In the genomic region with DNA sequence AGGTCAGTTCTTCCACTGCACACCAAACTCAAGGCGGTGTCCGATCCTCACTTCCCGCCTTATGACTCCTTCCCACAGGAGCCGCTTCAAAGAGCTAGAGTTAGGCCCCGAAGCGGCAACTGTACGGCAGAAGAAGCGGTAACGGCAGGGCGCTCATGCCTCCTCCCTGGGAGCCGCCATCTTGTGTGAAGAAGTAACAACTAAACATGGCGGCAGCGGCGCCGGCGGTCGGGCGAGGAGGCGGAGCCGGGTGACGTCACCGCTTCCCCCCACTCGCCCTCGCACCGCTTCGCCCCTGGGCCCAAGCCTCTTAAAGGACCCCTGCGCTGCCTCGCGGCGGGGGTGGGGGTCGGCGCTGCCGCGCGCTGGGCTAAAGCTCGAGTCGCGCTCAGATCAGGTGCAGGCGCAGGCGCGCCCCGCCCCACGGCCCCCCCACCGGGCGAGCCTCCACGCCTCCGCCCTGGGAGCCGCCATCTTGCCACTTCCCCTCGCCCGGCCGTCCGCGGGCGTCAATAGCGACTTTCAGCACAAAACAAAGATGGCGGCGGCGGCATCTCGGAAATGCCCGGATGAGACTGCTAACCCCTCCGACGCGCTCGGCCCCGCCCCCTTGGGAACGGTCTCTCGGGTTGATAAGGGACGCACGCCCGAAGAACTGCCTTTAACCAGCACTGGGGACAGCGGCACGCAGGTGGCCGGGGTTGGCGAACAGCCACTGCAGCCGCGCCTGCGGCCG, we compare ENCODE assay signal across 1 cellular context.
TF ChIP-seq lines count a peak whose summit lies in the region.

A gene (minus strand): TSS at position 187 of the 736 bp plus-strand sequence. CDS start 978 bp downstream, outside the sequence.

TF ChIP-seq in GM12878, 131 proteins besides CTCF, POLR2A, EP300 and RAD21 (continued from another document and continues in another):
- TF ChIP-seq, protein P1, sequence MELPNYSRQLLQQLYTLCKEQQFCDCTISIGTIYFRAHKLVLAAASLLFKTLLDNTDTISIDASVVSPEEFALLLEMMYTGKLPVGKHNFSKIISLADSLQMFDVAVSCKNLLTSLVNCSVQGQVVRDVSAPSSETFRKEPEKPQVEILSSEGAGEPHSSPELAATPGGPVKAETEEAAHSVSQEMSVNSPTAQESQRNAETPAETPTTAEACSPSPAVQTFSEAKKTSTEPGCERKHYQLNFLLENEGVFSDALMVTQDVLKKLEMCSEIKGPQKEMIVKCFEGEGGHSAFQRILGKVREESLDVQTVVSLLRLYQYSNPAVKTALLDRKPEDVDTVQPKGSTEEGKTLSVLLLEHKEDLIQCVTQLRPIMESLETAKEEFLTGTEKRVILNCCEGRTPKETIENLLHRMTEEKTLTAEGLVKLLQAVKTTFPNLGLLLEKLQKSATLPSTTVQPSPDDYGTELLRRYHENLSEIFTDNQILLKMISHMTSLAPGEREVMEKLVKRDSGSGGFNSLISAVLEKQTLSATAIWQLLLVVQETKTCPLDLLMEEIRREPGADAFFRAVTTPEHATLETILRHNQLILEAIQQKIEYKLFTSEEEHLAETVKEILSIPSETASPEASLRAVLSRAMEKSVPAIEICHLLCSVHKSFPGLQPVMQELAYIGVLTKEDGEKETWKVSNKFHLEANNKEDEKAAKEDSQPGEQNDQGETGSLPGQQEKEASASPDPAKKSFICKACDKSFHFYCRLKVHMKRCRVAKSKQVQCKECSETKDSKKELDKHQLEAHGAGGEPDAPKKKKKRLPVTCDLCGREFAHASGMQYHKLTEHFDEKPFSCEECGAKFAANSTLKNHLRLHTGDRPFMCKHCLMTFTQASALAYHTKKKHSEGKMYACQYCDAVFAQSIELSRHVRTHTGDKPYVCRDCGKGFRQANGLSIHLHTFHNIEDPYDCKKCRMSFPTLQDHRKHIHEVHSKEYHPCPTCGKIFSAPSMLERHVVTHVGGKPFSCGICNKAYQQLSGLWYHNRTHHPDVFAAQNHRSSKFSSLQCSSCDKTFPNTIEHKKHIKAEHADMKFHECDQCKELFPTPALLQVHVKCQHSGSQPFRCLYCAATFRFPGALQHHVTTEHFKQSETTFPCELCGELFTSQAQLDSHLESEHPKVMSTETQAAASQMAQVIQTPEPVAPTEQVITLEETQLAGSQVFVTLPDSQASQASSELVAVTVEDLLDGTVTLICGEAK (IDR thresholded peaks at IDR 0.05; ENCODE audit: borderline replicate concordance) = no peak
- TF ChIP-seq, protein P2, sequence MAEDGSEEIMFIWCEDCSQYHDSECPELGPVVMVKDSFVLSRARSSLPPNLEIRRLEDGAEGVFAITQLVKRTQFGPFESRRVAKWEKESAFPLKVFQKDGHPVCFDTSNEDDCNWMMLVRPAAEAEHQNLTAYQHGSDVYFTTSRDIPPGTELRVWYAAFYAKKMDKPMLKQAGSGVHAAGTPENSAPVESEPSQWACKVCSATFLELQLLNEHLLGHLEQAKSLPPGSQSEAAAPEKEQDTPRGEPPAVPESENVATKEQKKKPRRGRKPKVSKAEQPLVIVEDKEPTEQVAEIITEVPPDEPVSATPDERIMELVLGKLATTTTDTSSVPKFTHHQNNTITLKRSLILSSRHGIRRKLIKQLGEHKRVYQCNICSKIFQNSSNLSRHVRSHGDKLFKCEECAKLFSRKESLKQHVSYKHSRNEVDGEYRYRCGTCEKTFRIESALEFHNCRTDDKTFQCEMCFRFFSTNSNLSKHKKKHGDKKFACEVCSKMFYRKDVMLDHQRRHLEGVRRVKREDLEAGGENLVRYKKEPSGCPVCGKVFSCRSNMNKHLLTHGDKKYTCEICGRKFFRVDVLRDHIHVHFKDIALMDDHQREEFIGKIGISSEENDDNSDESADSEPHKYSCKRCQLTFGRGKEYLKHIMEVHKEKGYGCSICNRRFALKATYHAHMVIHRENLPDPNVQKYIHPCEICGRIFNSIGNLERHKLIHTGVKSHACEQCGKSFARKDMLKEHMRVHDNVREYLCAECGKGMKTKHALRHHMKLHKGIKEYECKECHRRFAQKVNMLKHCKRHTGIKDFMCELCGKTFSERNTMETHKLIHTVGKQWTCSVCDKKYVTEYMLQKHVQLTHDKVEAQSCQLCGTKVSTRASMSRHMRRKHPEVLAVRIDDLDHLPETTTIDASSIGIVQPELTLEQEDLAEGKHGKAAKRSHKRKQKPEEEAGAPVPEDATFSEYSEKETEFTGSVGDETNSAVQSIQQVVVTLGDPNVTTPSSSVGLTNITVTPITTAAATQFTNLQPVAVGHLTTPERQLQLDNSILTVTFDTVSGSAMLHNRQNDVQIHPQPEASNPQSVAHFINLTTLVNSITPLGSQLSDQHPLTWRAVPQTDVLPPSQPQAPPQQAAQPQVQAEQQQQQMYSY (CRISPR knock-in tag; IDR thresholded peaks at IDR 0.05) = no peak
- TF ChIP-seq, protein P3, sequence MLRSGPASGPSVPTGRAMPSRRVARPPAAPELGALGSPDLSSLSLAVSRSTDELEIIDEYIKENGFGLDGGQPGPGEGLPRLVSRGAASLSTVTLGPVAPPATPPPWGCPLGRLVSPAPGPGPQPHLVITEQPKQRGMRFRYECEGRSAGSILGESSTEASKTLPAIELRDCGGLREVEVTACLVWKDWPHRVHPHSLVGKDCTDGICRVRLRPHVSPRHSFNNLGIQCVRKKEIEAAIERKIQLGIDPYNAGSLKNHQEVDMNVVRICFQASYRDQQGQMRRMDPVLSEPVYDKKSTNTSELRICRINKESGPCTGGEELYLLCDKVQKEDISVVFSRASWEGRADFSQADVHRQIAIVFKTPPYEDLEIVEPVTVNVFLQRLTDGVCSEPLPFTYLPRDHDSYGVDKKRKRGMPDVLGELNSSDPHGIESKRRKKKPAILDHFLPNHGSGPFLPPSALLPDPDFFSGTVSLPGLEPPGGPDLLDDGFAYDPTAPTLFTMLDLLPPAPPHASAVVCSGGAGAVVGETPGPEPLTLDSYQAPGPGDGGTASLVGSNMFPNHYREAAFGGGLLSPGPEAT (IDR thresholded peaks at IDR 0.05; ENCODE audit: low read depth) = peak; percentile 17; the same call in 1 of the 2 replicates
- TF ChIP-seq, protein P4, sequence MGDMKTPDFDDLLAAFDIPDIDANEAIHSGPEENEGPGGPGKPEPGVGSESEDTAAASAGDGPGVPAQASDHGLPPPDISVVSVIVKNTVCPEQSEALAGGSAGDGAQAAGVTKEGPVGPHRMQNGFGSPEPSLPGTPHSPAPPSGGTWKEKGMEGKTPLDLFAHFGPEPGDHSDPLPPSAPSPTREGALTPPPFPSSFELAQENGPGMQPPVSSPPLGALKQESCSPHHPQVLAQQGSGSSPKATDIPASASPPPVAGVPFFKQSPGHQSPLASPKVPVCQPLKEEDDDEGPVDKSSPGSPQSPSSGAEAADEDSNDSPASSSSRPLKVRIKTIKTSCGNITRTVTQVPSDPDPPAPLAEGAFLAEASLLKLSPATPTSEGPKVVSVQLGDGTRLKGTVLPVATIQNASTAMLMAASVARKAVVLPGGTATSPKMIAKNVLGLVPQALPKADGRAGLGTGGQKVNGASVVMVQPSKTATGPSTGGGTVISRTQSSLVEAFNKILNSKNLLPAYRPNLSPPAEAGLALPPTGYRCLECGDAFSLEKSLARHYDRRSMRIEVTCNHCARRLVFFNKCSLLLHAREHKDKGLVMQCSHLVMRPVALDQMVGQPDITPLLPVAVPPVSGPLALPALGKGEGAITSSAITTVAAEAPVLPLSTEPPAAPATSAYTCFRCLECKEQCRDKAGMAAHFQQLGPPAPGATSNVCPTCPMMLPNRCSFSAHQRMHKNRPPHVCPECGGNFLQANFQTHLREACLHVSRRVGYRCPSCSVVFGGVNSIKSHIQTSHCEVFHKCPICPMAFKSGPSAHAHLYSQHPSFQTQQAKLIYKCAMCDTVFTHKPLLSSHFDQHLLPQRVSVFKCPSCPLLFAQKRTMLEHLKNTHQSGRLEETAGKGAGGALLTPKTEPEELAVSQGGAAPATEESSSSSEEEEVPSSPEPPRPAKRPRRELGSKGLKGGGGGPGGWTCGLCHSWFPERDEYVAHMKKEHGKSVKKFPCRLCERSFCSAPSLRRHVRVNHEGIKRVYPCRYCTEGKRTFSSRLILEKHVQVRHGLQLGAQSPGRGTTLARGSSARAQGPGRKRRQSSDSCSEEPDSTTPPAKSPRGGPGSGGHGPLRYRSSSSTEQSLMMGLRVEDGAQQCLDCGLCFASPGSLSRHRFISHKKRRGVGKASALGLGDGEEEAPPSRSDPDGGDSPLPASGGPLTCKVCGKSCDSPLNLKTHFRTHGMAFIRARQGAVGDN (IDR thresholded peaks at IDR 0.05) = peak; percentile 98
- TF ChIP-seq HDGF (IDR thresholded peaks at IDR 0.05) = no peak
- TF ChIP-seq BHLHE40 (IDR thresholded peaks at IDR 0.05; ENCODE audit: borderline replicate concordance in 1 of 2, low read depth in 2 of 2, low read length in 1 of 2) = peak in 1 of 2 experiments; percentile 77; a peak in 2 of 4 replicates
- peak; percentile 77; the same call in 1 of the 2 replicates for TF ChIP-seq DPF2 (IDR thresholded peaks at IDR 0.05)
- no peak for TF ChIP-seq ZNF217 (IDR thresholded peaks at IDR 0.05)
- TF ChIP-seq NR2C1 (IDR thresholded peaks at IDR 0.05) = peak; percentile 85
- 0 out of 2 replicates have a peak, but pooled peaks have one; percentile 1 for TF ChIP-seq NRF1 (conservative IDR thresholded peaks at IDR 0.05; ENCODE audit: low read depth, low read length)
- no peak for TF ChIP-seq SRF (IDR thresholded peaks at IDR 0.05; ENCODE audit: low read depth in 2 of 2, low read length in 2 of 2)
- TF ChIP-seq JUNB (IDR thresholded peaks at IDR 0.05) = no peak
- TF ChIP-seq, protein P5, sequence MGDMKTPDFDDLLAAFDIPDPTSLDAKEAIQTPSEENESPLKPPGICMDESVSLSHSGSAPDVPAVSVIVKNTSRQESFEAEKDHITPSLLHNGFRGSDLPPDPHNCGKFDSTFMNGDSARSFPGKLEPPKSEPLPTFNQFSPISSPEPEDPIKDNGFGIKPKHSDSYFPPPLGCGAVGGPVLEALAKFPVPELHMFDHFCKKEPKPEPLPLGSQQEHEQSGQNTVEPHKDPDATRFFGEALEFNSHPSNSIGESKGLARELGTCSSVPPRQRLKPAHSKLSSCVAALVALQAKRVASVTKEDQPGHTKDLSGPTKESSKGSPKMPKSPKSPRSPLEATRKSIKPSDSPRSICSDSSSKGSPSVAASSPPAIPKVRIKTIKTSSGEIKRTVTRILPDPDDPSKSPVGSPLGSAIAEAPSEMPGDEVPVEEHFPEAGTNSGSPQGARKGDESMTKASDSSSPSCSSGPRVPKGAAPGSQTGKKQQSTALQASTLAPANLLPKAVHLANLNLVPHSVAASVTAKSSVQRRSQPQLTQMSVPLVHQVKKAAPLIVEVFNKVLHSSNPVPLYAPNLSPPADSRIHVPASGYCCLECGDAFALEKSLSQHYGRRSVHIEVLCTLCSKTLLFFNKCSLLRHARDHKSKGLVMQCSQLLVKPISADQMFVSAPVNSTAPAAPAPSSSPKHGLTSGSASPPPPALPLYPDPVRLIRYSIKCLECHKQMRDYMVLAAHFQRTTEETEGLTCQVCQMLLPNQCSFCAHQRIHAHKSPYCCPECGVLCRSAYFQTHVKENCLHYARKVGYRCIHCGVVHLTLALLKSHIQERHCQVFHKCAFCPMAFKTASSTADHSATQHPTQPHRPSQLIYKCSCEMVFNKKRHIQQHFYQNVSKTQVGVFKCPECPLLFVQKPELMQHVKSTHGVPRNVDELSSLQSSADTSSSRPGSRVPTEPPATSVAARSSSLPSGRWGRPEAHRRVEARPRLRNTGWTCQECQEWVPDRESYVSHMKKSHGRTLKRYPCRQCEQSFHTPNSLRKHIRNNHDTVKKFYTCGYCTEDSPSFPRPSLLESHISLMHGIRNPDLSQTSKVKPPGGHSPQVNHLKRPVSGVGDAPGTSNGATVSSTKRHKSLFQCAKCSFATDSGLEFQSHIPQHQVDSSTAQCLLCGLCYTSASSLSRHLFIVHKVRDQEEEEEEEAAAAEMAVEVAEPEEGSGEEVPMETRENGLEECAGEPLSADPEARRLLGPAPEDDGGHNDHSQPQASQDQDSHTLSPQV (IDR thresholded peaks at IDR 0.05) = 0 out of 2 replicates have a peak, but pooled peaks have one; percentile 15
- no peak for TF ChIP-seq RAD51 (IDR thresholded peaks at IDR 0.05)
- TF ChIP-seq, protein P6, sequence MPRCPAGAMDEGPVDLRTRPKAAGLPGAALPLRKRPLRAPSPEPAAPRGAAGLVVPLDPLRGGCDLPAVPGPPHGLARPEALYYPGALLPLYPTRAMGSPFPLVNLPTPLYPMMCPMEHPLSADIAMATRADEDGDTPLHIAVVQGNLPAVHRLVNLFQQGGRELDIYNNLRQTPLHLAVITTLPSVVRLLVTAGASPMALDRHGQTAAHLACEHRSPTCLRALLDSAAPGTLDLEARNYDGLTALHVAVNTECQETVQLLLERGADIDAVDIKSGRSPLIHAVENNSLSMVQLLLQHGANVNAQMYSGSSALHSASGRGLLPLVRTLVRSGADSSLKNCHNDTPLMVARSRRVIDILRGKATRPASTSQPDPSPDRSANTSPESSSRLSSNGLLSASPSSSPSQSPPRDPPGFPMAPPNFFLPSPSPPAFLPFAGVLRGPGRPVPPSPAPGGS (IDR thresholded peaks at IDR 0.05; ENCODE audit: borderline replicate concordance, insufficient read depth, low read depth, low read length, poor library complexity, severe bottlenecking) = no peak
- TF ChIP-seq TARDBP (IDR thresholded peaks at IDR 0.05; ENCODE audit: borderline replicate concordance) = no peak; the same call in 1 of the 2 replicates
- no peak for TF ChIP-seq EED (IDR thresholded peaks at IDR 0.05; ENCODE audit: low read depth)
- TF ChIP-seq BCL11A (IDR thresholded peaks at IDR 0.05; ENCODE audit: low read depth, low read length) = no peak
- TF ChIP-seq, protein P7, sequence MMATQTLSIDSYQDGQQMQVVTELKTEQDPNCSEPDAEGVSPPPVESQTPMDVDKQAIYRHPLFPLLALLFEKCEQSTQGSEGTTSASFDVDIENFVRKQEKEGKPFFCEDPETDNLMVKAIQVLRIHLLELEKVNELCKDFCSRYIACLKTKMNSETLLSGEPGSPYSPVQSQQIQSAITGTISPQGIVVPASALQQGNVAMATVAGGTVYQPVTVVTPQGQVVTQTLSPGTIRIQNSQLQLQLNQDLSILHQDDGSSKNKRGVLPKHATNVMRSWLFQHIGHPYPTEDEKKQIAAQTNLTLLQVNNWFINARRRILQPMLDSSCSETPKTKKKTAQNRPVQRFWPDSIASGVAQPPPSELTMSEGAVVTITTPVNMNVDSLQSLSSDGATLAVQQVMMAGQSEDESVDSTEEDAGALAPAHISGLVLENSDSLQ (IDR thresholded peaks at IDR 0.05) = peak; percentile 54; the same call in 1 of the 2 replicates
- TF ChIP-seq, protein P8, sequence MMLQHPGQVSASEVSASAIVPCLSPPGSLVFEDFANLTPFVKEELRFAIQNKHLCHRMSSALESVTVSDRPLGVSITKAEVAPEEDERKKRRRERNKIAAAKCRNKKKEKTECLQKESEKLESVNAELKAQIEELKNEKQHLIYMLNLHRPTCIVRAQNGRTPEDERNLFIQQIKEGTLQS (IDR thresholded peaks at IDR 0.05; ENCODE audit: borderline replicate concordance, extremely low read depth, low read depth, low read length) = no peak
- TF ChIP-seq, protein P9, sequence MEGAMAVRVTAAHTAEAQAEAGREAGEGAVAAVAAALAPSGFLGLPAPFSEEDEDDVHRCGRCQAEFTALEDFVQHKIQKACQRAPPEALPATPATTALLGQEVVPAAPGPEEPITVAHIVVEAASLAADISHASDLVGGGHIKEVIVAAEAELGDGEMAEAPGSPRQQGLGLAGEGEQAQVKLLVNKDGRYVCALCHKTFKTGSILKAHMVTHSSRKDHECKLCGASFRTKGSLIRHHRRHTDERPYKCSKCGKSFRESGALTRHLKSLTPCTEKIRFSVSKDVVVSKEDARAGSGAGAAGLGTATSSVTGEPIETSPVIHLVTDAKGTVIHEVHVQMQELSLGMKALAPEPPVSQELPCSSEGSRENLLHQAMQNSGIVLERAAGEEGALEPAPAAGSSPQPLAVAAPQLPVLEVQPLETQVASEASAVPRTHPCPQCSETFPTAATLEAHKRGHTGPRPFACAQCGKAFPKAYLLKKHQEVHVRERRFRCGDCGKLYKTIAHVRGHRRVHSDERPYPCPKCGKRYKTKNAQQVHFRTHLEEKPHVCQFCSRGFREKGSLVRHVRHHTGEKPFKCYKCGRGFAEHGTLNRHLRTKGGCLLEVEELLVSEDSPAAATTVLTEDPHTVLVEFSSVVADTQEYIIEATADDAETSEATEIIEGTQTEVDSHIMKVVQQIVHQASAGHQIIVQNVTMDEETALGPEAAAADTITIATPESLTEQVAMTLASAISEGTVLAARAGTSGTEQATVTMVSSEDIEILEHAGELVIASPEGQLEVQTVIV (IDR thresholded peaks at IDR 0.05; ENCODE audit: borderline replicate concordance, partially characterized antibody) = no peak
- TF ChIP-seq ZBED1 (IDR thresholded peaks at IDR 0.05; ENCODE audit: borderline replicate concordance) = no peak
- no peak for TF ChIP-seq BMI1 (IDR thresholded peaks at IDR 0.05; ENCODE audit: borderline replicate concordance)
- no peak for TF ChIP-seq CHD4 (IDR thresholded peaks at IDR 0.05)
